19 cellular contexts compared by ENCODE assay signal in genomic region chr18:595571-595970, GRCh38. TPM values are rescaled to one million over a fixed set of nuclear protein-coding genes. Genes with fewer than 3 reads are reported as not detected.
DNase-seq lines count a peak whose midpoint lies in the region; ATAC-seq and TF ChIP-seq lines count a peak whose summit lies in the region.
"Had no signal": no experiment of that assay in that cellular context is flagged by ENCODE, and none has a peak within 500 bp of the region (broad histone marks: within the 10 kb centered on the region; RNA-seq: fewer than 3 reads in every experiment).

No MANE protein-coding gene starts in this region.

- H3K27ac ChIP-seq in PC-9 (no peak overlapping the region), Karpas-422 (ENCODE audit: low read length) (no peak overlapping the region)
- no peak overlapping the region for H3K27ac ChIP-seq in naive thymus-derived CD4-positive, alpha-beta T cell (ENCODE audit: low read depth, low read length)
- H3K27ac ChIP-seq: 22Rv1, A549 had no signal

- H3K9ac ChIP-seq in Karpas-422 (ENCODE audit: low read length), result no peak overlapping the region

- H3K9me2 ChIP-seq in PC-9 (ENCODE audit: insufficient read depth) (no peaks in the 10 kb centered on the region), Karpas-422 (replicated peaks; ENCODE audit: insufficient read depth, low read length) (no peaks in the 10 kb centered on the region)

- H3K79me2 ChIP-seq in PC-9 (ENCODE audit: low read depth) (no peaks in the 10 kb centered on the region), Karpas-422 (ENCODE audit: low read length) (no peaks in the 10 kb centered on the region)

- peaks cover 9% of the 10 kb centered on the region for H3K4me1 ChIP-seq in PC-9 (replicated peaks; ENCODE audit: insufficient read depth)
- H3K4me1 ChIP-seq in naive thymus-derived CD4-positive, alpha-beta T cell (ENCODE audit: control insufficient read depth in 2 of 2, insufficient read depth in 2 of 2, low read length in 2 of 2), result peaks cover 4 to 5% of the 10 kb centered on the region in 2 donors
- H3K4me1 ChIP-seq in Karpas-422 (ENCODE audit: low read length), result no peaks in the 10 kb centered on the region
- H3K4me1 ChIP-seq: A549 had no signal

- no peaks in the 10 kb centered on the region for H3K9me3 ChIP-seq in PC-9 (ENCODE audit: insufficient read depth, low read depth)
- no peaks in the 10 kb centered on the region for H3K9me3 ChIP-seq in naive thymus-derived CD4-positive, alpha-beta T cell (ENCODE audit: control insufficient read depth in 2 of 3, low read length in 3 of 3)
- H3K9me3 ChIP-seq in Karpas-422 (ENCODE audit: low read length), result no peaks in the 10 kb centered on the region
- H3K9me3 ChIP-seq: A549 had no signal

- no peak for DNase-seq in activated naive CD8-positive, alpha-beta T cell treated with anti-CD3 and anti-CD28 coated beads for 36 hours
- DNase-seq in PC-9 (no peak), foreskin melanocyte (peak; percentile 65), type B pancreatic cell (ENCODE audit: extremely low spot score, unreplicated experiment) (no peak), occipital lobe (lab: John Stamatoyannopoulos, UW) (no peak), Karpas-422 (no peak)
- DNase-seq in naive thymus-derived CD4-positive, alpha-beta T cell, result no peak
- DNase-seq: AML-193; CD4-positive, alpha-beta T cell; DMS153; DMS79; GF-D8 had no signal

- POLR2A ChIA-PET in PC-9 (lab: Charles Lee; ENCODE audit: unreplicated experiment), result no interaction called here
- POLR2A ChIA-PET in naive thymus-derived CD4-positive, alpha-beta T cell (lab: Charles Lee), result interaction anchor here (1.5 kb wide), 1 partner anchor 325 kb away, joined by 3 read pairs; no protein-coding TSS in a partner anchor

- H4K20me1 ChIP-seq in PC-9 (ENCODE audit: insufficient read depth) (no peaks in the 10 kb centered on the region), Karpas-422 (ENCODE audit: insufficient read depth, low read depth, low read length) (no peaks in the 10 kb centered on the region)

- intact Hi-C loops in PC-9 (cut with micrococcal nuclease; ENCODE audit: unreplicated experiment), result no loop called here
- intact Hi-C loops in naive thymus-derived CD4-positive, alpha-beta T cell (cut with micrococcal nuclease), result no loop called here

- CTCF ChIA-PET in PC-9 (lab: Charles Lee), result no interaction called here
- CTCF ChIA-PET in naive thymus-derived CD4-positive, alpha-beta T cell (lab: Charles Lee), result no interaction called here

- H2AFZ ChIP-seq in PC-9, result no peak overlapping the region
- no peak overlapping the region for H2AFZ ChIP-seq in Karpas-422 (ENCODE audit: low read length)

- H3K4me1 Mint-ChIP-seq in activated naive CD8-positive, alpha-beta T cell (ENCODE audit: low read depth), result peaks cover 13% of the 10 kb centered on the region
- H3K4me1 Mint-ChIP-seq in activated naive CD8-positive, alpha-beta T cell treated with anti-CD3 and anti-CD28 coated beads for 36 hours, result peaks cover 5% of the 10 kb centered on the region
- peaks cover 18% of the 10 kb centered on the region for H3K4me1 Mint-ChIP-seq in type B pancreatic cell (ENCODE audit: unreplicated experiment)
- H3K4me1 Mint-ChIP-seq in naive thymus-derived CD4-positive, alpha-beta T cell, result peaks cover 0 to 17% (median 12%) of the 10 kb centered on the region in 7 donors

- H3K4me3 Mint-ChIP-seq in activated naive CD8-positive, alpha-beta T cell, result peak overlapping the region; percentile 27
- H3K4me3 Mint-ChIP-seq in activated naive CD8-positive, alpha-beta T cell treated with anti-CD3 and anti-CD28 coated beads for 36 hours, result no peak overlapping the region
- peak overlapping the region; percentile 43 for H3K4me3 Mint-ChIP-seq in type B pancreatic cell
- peak overlapping the region in 2 of 10 donors; percentile 36 to 46 for H3K4me3 Mint-ChIP-seq in naive thymus-derived CD4-positive, alpha-beta T cell

- TF ChIP-seq CTCF in PC-9 (conservative IDR thresholded peaks at IDR 0.05) (no peak), type B pancreatic cell (conservative IDR thresholded peaks at IDR 0.05) (no peak)

- H3K4me3 ChIP-seq in PC-9 (0 out of 2 replicates have a peak overlapping the region, but pooled peaks have one; percentile 54), Karpas-422 (ENCODE audit: low read length) (no peak overlapping the region)
- H3K4me3 ChIP-seq in naive thymus-derived CD4-positive, alpha-beta T cell (ENCODE audit: low read length), result no peak overlapping the region

- BruUV-seq in PC-9 (replicated peaks; lab: Mats Ljungman, UMichigan), result no TSS peak

- no peak for ATAC-seq in naive thymus-derived CD4-positive, alpha-beta T cell

- no peaks in the 10 kb centered on the region for H3K36me3 Mint-ChIP-seq in activated naive CD8-positive, alpha-beta T cell
- no peaks in the 10 kb centered on the region for H3K36me3 Mint-ChIP-seq in activated naive CD8-positive, alpha-beta T cell treated with anti-CD3 and anti-CD28 coated beads for 36 hours
- no peaks in the 10 kb centered on the region for H3K36me3 Mint-ChIP-seq in type B pancreatic cell
- H3K36me3 Mint-ChIP-seq in naive thymus-derived CD4-positive, alpha-beta T cell, result peaks cover 0 to 7% (median 0%) of the 10 kb centered on the region in 5 donors

- H3K9me3 Mint-ChIP-seq in activated naive CD8-positive, alpha-beta T cell (ENCODE audit: low read depth), result no peaks in the 10 kb centered on the region
- no peaks in the 10 kb centered on the region for H3K9me3 Mint-ChIP-seq in activated naive CD8-positive, alpha-beta T cell treated with anti-CD3 and anti-CD28 coated beads for 36 hours
- no peaks in the 10 kb centered on the region for H3K9me3 Mint-ChIP-seq in type B pancreatic cell
- peaks cover 0 to 10% (median under 1%) of the 10 kb centered on the region in 11 donors for H3K9me3 Mint-ChIP-seq in naive thymus-derived CD4-positive, alpha-beta T cell

- peaks cover 11% of the 10 kb centered on the region; the same call in 1 of the 2 replicates for H3F3A ChIP-seq in PC-9 (ENCODE audit: insufficient read depth, low read depth)

- H3K27me3 ChIP-seq in PC-9 (ENCODE audit: insufficient read depth, low read depth), result peaks cover 54% of the 10 kb centered on the region
- H3K27me3 ChIP-seq in naive thymus-derived CD4-positive, alpha-beta T cell (ENCODE audit: control insufficient read depth in 2 of 2, insufficient read depth in 2 of 2, low read length in 2 of 2), result peaks cover 0 to 5% of the 10 kb centered on the region in 2 donors
- no peaks in the 10 kb centered on the region for H3K27me3 ChIP-seq in Karpas-422 (ENCODE audit: low read length)

- H3K36me3 ChIP-seq in PC-9 (ENCODE audit: low read depth) (no peaks in the 10 kb centered on the region), Karpas-422 (ENCODE audit: insufficient read depth, low read length) (no peaks in the 10 kb centered on the region)
- no peaks in the 10 kb centered on the region for H3K36me3 ChIP-seq in naive thymus-derived CD4-positive, alpha-beta T cell (ENCODE audit: control insufficient read depth in 2 of 3, insufficient read depth in 3 of 3, low read length in 3 of 3)

- H3K27me3 Mint-ChIP-seq in activated naive CD8-positive, alpha-beta T cell, result peaks cover 13% of the 10 kb centered on the region
- peaks cover 34% of the 10 kb centered on the region for H3K27me3 Mint-ChIP-seq in activated naive CD8-positive, alpha-beta T cell treated with anti-CD3 and anti-CD28 coated beads for 36 hours
- H3K27me3 Mint-ChIP-seq in type B pancreatic cell, result no peaks in the 10 kb centered on the region
- peaks cover 20 to 41% (median 32%) of the 10 kb centered on the region in 5 donors for H3K27me3 Mint-ChIP-seq in naive thymus-derived CD4-positive, alpha-beta T cell

- H3K4me2 ChIP-seq in PC-9, result peak overlapping the region; percentile 85
- no peak overlapping the region for H3K4me2 ChIP-seq in Karpas-422 (ENCODE audit: low read depth, low read length, poor library complexity, severe bottlenecking)

- no peak overlapping the region for H3K27ac Mint-ChIP-seq in activated naive CD8-positive, alpha-beta T cell
- no peak overlapping the region for H3K27ac Mint-ChIP-seq in activated naive CD8-positive, alpha-beta T cell treated with anti-CD3 and anti-CD28 coated beads for 36 hours
- peak overlapping the region; percentile 57 for H3K27ac Mint-ChIP-seq in type B pancreatic cell
- peak overlapping the region in 2 of 9 donors; percentile 5 to 39 for H3K27ac Mint-ChIP-seq in naive thymus-derived CD4-positive, alpha-beta T cell
- H3K27ac Mint-ChIP-seq: CD4-positive, alpha-beta T cell had no signal

RNA-seq across cellular contexts. Expression of gene CLUL1, which starts 1.2 kb away (rescaled TPM):
- total RNA-seq in activated naive CD8-positive, alpha-beta T cell treated with anti-CD3 and anti-CD28 coated beads for 36 hours, result not detected
- total RNA-seq in PC-9 (2021) (not detected in 2 replicates), type B pancreatic cell (ENCODE audit: low replicate concordance) (5.2 and 9.2 TPM in 2 replicates), occipital lobe (1.4 TPM)
- under 1 TPM in 1 of 5 experiments, not detected in 4; 0.19 TPM for total RNA-seq in naive thymus-derived CD4-positive, alpha-beta T cell
- polyA plus RNA-seq in naive thymus-derived CD4-positive, alpha-beta T cell, result under 1 TPM; 0.26 to 0.52 TPM
- not detected in 2 replicates for total RNA-seq in Karpas-422 (2014; rRNA removed; shearing (Covaris generic); ENCODE audit: low replicate concordance)
- total RNA-seq: CD4-positive, alpha-beta T cell; Daoy; H1 had no signal
- polyA plus RNA-seq: A549 had no signal

RNA-seq across cellular contexts. Expression of gene CETN1, which starts 15.4 kb away (rescaled TPM):
- total RNA-seq in activated naive CD8-positive, alpha-beta T cell treated with anti-CD3 and anti-CD28 coated beads for 36 hours, result not detected
- total RNA-seq in PC-9 (2021), result not detected in 2 replicates
- total RNA-seq in type B pancreatic cell (ENCODE audit: low replicate concordance), result not detected in 2 replicates
- total RNA-seq in occipital lobe, result not detected
- total RNA-seq in naive thymus-derived CD4-positive, alpha-beta T cell, result not detected
- polyA plus RNA-seq in naive thymus-derived CD4-positive, alpha-beta T cell, result not detected
- not detected in 2 replicates for total RNA-seq in Karpas-422 (2014; rRNA removed; shearing (Covaris generic); ENCODE audit: low replicate concordance)
- total RNA-seq: CD4-positive, alpha-beta T cell; Daoy; H1; H9 had no signal
- polyA plus RNA-seq: A549, BJ, H1 had no signal
